In the genomic region with DNA sequence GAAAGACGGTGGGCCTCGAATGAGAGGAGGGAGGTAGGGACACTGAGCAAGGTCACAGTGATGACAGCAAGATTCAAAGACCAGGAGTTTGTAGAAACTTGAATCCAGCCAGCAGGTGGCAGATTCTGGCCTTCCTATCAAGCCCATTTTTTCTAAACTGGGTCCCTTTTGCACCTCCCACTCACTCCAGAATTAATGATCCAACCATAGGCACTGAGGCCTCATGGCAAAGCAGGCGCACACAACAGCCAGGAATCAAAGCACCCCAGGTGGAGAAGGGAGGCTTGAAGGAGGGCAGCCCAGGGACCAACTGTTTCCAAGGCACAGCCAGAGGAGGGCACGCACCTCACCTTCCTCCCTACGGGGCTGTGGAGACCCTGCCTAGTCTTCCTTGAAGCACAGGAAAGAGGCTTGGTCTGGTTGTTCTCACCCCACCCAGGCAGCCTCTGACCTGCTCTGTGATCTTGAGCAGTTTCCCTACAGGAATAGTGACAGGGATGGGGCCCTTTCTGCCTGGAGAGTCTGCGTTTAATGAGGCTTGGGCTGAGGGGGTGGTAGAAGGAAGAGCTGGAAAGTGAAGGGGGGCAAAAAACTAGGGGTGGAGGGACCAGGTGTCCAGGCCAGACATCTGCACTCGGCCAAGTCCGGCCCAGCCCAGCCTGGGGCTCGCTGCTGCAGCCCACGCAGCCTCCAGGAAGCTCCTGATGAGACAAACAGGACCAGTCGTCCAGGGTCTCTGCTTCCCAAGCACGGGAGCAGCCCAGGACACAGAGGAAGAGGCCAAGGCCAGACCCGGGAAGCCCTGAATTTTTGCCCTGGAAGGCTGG, we compare ENCODE assay signal across 8 cellular contexts.
A peak's percentile ranks its signal among the peaks of the same experiment; 100 is the strongest.
DNase-seq lines count a peak whose midpoint lies in the region; ATAC-seq and TF ChIP-seq lines count a peak whose summit lies in the region.

No MANE protein-coding gene starts in this region.

- H3K9me3 ChIP-seq in cardiac muscle cell (ENCODE audit: low read depth): no peaks in the 10 kb centered on the region

- H3K4me3 Mint-ChIP-seq in activated naive CD4-positive, alpha-beta T cell treated with anti-CD3 and anti-CD28 coated beads, Interleukin-2, amount 10 ng/mL, durations not matched to agents 7 days and 5 days: no peak overlapping the region

- H3K4me1 Mint-ChIP-seq in activated naive CD4-positive, alpha-beta T cell treated with anti-CD3 and anti-CD28 coated beads, Interleukin-2, amount 10 ng/mL, durations not matched to agents 7 days and 5 days: no peaks in the 10 kb centered on the region

- ATAC-seq in HG02759 (IDR thresholded peaks at IDR 0.05; ENCODE audit: unreplicated experiment) (no peak), HG02588 (IDR thresholded peaks at IDR 0.05; ENCODE audit: unreplicated experiment) (no peak)

- DNase-seq in NCI-H2196 (lab: John Stamatoyannopoulos, UW; ENCODE audit: unreplicated experiment) (peak; percentile 14), NCI-H2196 treated with DMSO at 0.1 percent for 48 hours (lab: John Stamatoyannopoulos, UW; ENCODE audit: unreplicated experiment) (no peak), LNCaP clone FGC (ENCODE audit: low read depth) (peak; percentile 34), cardiac muscle cell (ENCODE audit: low read depth in 1 of 2, low spot score in 1 of 2) (peak; percentile 72 to 75), pons (ENCODE audit: low spot score) (peak; percentile 87)
- DNase-seq in activated naive CD4-positive, alpha-beta T cell treated with anti-CD3 and anti-CD28 coated beads, Interleukin-2, amount 10 ng/mL, durations not matched to agents 7 days and 5 days: peak; percentile 47

- H3K36me3 ChIP-seq in cardiac muscle cell: no peaks in the 10 kb centered on the region

- H3K4me3 ChIP-seq in LNCaP clone FGC (ENCODE audit: low read depth, low read length): no peak overlapping the region
- H3K4me3 ChIP-seq in cardiac muscle cell: no peak overlapping the region

- CTCF ChIA-PET in activated naive CD4-positive, alpha-beta T cell treated with anti-CD3 and anti-CD28 coated beads, Interleukin-2, amount 10 ng/mL, durations not matched to agents 7 days and 5 days (lab: Charles Lee): interaction anchor here (0.7 to 5.7 kb wide), 5 partner anchors 98 to 181 kb away, joined by 3 to 46 read pairs (median 5); no protein-coding TSS in a partner anchor

- peak overlapping the region; percentile 10 for H3K27ac ChIP-seq in cardiac muscle cell

- H3K27me3 ChIP-seq in cardiac muscle cell: no peaks in the 10 kb centered on the region

- no peaks in the 10 kb centered on the region for H3K36me3 Mint-ChIP-seq in activated naive CD4-positive, alpha-beta T cell treated with anti-CD3 and anti-CD28 coated beads, Interleukin-2, amount 10 ng/mL, durations not matched to agents 7 days and 5 days

- TF ChIP-seq CTCF in LNCaP clone FGC (IDR thresholded peaks at IDR 0.05; ENCODE audit: control insufficient read depth, extremely low read depth, insufficient read depth) (peak; percentile 43), cardiac muscle cell (IDR thresholded peaks at IDR 0.05; ENCODE audit: low read depth, low read length) (peak; percentile 56)

- H3K27ac Mint-ChIP-seq in activated naive CD4-positive, alpha-beta T cell treated with anti-CD3 and anti-CD28 coated beads, Interleukin-2, amount 10 ng/mL, durations not matched to agents 7 days and 5 days: no peak overlapping the region

- peaks cover 32% of the 10 kb centered on the region for H3K4me1 ChIP-seq in cardiac muscle cell (ENCODE audit: low read depth)

- H3K9me3 Mint-ChIP-seq in activated naive CD4-positive, alpha-beta T cell treated with anti-CD3 and anti-CD28 coated beads, Interleukin-2, amount 10 ng/mL, durations not matched to agents 7 days and 5 days: no peaks in the 10 kb centered on the region

- peaks cover 10% of the 10 kb centered on the region for H3K27me3 Mint-ChIP-seq in activated naive CD4-positive, alpha-beta T cell treated with anti-CD3 and anti-CD28 coated beads, Interleukin-2, amount 10 ng/mL, durations not matched to agents 7 days and 5 days
